ENCODE assay signal across 8 cellular contexts in the genomic region with DNA sequence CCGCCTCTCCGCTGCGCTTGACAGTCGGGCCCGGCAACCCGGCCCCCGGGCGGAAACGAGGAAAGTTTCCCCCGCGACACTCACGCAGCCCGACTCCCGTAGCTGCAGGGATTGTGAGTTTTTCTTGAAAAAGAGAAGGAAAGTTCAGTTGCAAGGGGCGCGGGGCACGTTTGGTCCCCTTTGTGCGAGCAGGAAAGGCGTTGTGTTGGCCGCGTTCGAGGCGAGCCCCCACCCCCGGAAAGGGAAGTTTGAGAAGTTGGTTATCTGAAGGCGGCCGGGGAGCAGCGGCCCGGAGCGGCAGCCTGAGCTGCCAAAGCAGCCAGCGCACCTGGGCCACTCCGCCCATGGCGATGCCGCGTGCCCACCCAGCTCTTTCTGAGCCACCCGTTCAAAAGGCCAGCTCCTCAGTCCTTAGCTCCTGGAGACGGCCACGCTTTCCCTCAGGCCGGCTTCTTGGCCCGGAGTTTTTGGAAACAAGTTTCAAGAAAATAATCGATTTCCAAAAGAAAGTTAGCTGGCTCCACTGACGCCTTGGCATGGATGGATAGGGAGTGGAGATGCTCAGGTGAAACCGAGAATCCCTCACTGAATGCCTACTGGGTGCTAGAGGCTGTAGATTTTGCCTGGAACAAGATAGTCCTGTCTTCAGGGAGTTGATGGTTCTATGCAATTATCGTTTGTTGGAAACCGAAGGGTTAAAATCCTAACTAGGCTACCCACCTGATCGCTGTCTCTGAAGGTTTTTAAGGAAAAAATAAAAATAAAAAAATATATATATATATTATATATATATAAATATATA. TPM values are rescaled to one million over a fixed set of nuclear protein-coding genes. Genes with fewer than 3 reads are reported as not detected.
A peak's percentile ranks its signal among the peaks of the same experiment; 100 is the strongest.
DNase-seq lines count a peak whose midpoint lies in the region; ATAC-seq and FAIRE-seq lines count a peak whose summit lies in the region.

No MANE protein-coding gene starts in this region.

- no peaks in the 10 kb centered on the region for H4K20me1 ChIP-seq in Karpas-422 (ENCODE audit: insufficient read depth, low read depth, low read length)

- peak overlapping the region; percentile 13 for H3K27ac ChIP-seq in angular gyrus (ENCODE audit: low read depth, low read length)
- peak overlapping the region; percentile 90 to 100 for H3K27ac ChIP-seq in small intestine (ENCODE audit: low read depth in 1 of 2, low read length in 1 of 2)
- no peak overlapping the region for H3K27ac ChIP-seq in Karpas-422 (ENCODE audit: low read length)

- H3K9ac ChIP-seq in Karpas-422 (ENCODE audit: low read length): no peak overlapping the region

- FAIRE-seq in small intestine (lab: Jason Lieb, UNC): peak; percentile 53

- no peaks in the 10 kb centered on the region; the same call in 1 of the 2 replicates for H3K9me2 ChIP-seq in Karpas-422 (replicated peaks; ENCODE audit: insufficient read depth, low read length)

- DNase-seq in ACHN (peak; percentile 48), GM19238 (ENCODE audit: insufficient read length, low spot score) (peak; percentile 34), T follicular helper cell (ENCODE audit: low read depth) (peak; percentile 37), small intestine (peak; percentile 66), Karpas-422 (no peak)

- no peak overlapping the region for H3K4me2 ChIP-seq in Karpas-422 (ENCODE audit: low read depth, low read length, poor library complexity, severe bottlenecking)

- in situ Hi-C loops in ACHN (cut with HindIII; ENCODE audit: low pct_ligation_motif_present, low pct_unique_long_range_greater_than_20kb, low sequenced_read_pairs): no loop called here

- H3K36me3 ChIP-seq in small intestine (ENCODE audit: control insufficient read depth in 2 of 2, insufficient read depth in 2 of 2, low read length in 2 of 2) (no peaks in the 10 kb centered on the region), Karpas-422 (ENCODE audit: insufficient read depth, low read length) (no peaks in the 10 kb centered on the region)

- H3K27me3 ChIP-seq in small intestine (ENCODE audit: control insufficient read depth in 2 of 2, insufficient read depth in 2 of 2, low read length in 2 of 2) (no peaks in the 10 kb centered on the region), Karpas-422 (ENCODE audit: low read length) (no peaks in the 10 kb centered on the region)

- H2AFZ ChIP-seq in Karpas-422 (ENCODE audit: low read length): no peak overlapping the region

- ATAC-seq in HG03378 (IDR thresholded peaks at IDR 0.05; ENCODE audit: unreplicated experiment): peak; percentile 37

- H3K4me1 ChIP-seq in small intestine (ENCODE audit: control insufficient read depth in 2 of 2, insufficient read depth in 1 of 2, low read depth in 1 of 2, low read length in 1 of 2) (peaks cover 3 to 16% of the 10 kb centered on the region in 2 donors), Karpas-422 (ENCODE audit: low read length) (no peaks in the 10 kb centered on the region)

- 1 to 2% (median 1%) methylated on average over 44 to 45 of the region's 45 CpGs for WGBS in small intestine, 3 donors

- H3K9me3 ChIP-seq in small intestine (ENCODE audit: control insufficient read depth, low read depth) (no peaks in the 10 kb centered on the region), Karpas-422 (ENCODE audit: low read length) (no peaks in the 10 kb centered on the region)

- no peaks in the 10 kb centered on the region for H3K79me2 ChIP-seq in Karpas-422 (ENCODE audit: low read length)

- peak overlapping the region; percentile 86 for H3K4me3 ChIP-seq in iPS-11a (ENCODE audit: low read depth, low read length)
- H3K4me3 ChIP-seq in small intestine (ENCODE audit: low read depth in 1 of 2, low read length in 2 of 2): peak overlapping the region; percentile 82 to 100
- H3K4me3 ChIP-seq in Karpas-422 (ENCODE audit: low read length): no peak overlapping the region

RNA-seq across cellular contexts. Expression of gene TGFBR2, which starts 0.8 kb away (rescaled TPM):
- polyA plus RNA-seq in small intestine: 10 to 100 TPM in 2 of 3 donors, 1 to 10 TPM in 1; 6.0 to 77.5 (median 13.5) TPM
- total RNA-seq in Karpas-422 (2014; rRNA removed; shearing (Covaris generic); ENCODE audit: low replicate concordance): not detected in 2 replicates
